Comparison of ENCODE assay signal across 15 cellular contexts in genomic region chr18:21386523-21387240, GRCh38.
"Had no signal": no experiment of that assay in that cellular context is flagged by ENCODE, and none has a peak within 500 bp of the region (broad histone marks: within the 10 kb centered on the region; RNA-seq: fewer than 3 reads in every experiment).

No MANE protein-coding gene starts in this region.

- H3K4me1 ChIP-seq: breast epithelium had no signal

- H3K27ac Mint-ChIP-seq: activated CD4-positive, alpha-beta T cell treated with anti-CD3 and anti-CD28 coated beads for 36 hours; activated CD8-positive, alpha-beta T cell treated with anti-CD3 and anti-CD28 coated beads, Interleukin-2, amount 10 ng/mL, durations not matched to agents 7 days and 5 days; immature natural killer cell; naive thymus-derived CD4-positive, alpha-beta T cell had no signal

- H3K36me3 Mint-ChIP-seq: immature natural killer cell; naive thymus-derived CD4-positive, alpha-beta T cell had no signal

- H3K4me1 Mint-ChIP-seq: activated CD4-positive, alpha-beta T cell treated with anti-CD3 and anti-CD28 coated beads for 36 hours; immature natural killer cell; naive thymus-derived CD4-positive, alpha-beta T cell had no signal

- ATAC-seq: activated CD4-positive, alpha-beta T cell treated with anti-CD3 and anti-CD28 coated beads for 36 hours; activated CD8-positive, alpha-beta T cell treated with anti-CD3 and anti-CD28 coated beads, Interleukin-2, amount 10 ng/mL, durations not matched to agents 7 days and 5 days; esophagus mucosa; left cardiac atrium; naive thymus-derived CD4-positive, alpha-beta T cell; right cardiac atrium had no signal

- H3K4me3 ChIP-seq: breast epithelium, lung had no signal

- H3K4me3 Mint-ChIP-seq: activated CD4-positive, alpha-beta T cell treated with anti-CD3 and anti-CD28 coated beads for 36 hours; activated CD8-positive, alpha-beta T cell treated with anti-CD3 and anti-CD28 coated beads, Interleukin-2, amount 10 ng/mL, durations not matched to agents 7 days and 5 days; immature natural killer cell; naive thymus-derived CD4-positive, alpha-beta T cell had no signal

- H3K27ac ChIP-seq: breast epithelium, VCaP had no signal

- H3K27me3 ChIP-seq: breast epithelium had no signal

- H3K9me3 Mint-ChIP-seq: immature natural killer cell had no signal

- H3K9me3 ChIP-seq: breast epithelium had no signal

- H3K36me3 ChIP-seq: breast epithelium had no signal

- DNase-seq: activated CD4-positive, alpha-beta T cell treated with anti-CD3 and anti-CD28 coated beads for 36 hours; activated CD8-positive, alpha-beta memory T cell treated with anti-CD3 and anti-CD28 coated beads, Interleukin-2, amount 50 U/mL, for 48 hours; activated CD8-positive, alpha-beta T cell treated with anti-CD3 and anti-CD28 coated beads, Interleukin-2, amount 10 ng/mL, durations not matched to agents 7 days and 5 days; aorta; head of caudate nucleus; immature natural killer cell; left cardiac atrium; naive thymus-derived CD4-positive, alpha-beta T cell; nucleus accumbens; right cardiac atrium; small intestine had no signal
